In genomic region chr2:148643421-148643820, GRCh38 we compare ENCODE assay signal across 8 cellular contexts. TPM values are rescaled to one million over a fixed set of nuclear protein-coding genes. Genes with fewer than 3 reads are reported as not detected.
A peak's percentile ranks its signal among the peaks of the same experiment; 100 is the strongest.
DNase-seq lines count a peak whose midpoint lies in the region; ATAC-seq and TF ChIP-seq lines count a peak whose summit lies in the region.

No MANE protein-coding gene starts in this region.

- H3K9me2 ChIP-seq in GM23338 (ENCODE audit: insufficient read depth), result no peaks in the 10 kb centered on the region

- no peaks in the 10 kb centered on the region; the same call in 2 of the 3 replicates for H3K9me3 Mint-ChIP-seq in GM23338

- peak overlapping the region; percentile 86 for H3K4me3 Mint-ChIP-seq in GM23338

- peaks cover 9% of the 10 kb centered on the region for H3K27me3 Mint-ChIP-seq in GM23338 (ENCODE audit: insufficient read depth, low read depth, poor library complexity)

- H3K4me3 ChIP-seq in GM23338, result peak overlapping the region; percentile 94
- H3K4me3 ChIP-seq in Peyer's patch, result peak overlapping the region in 3 of 4 donors; percentile 91 to 98 (median 95)
- peak overlapping the region; percentile 86 for H3K4me3 ChIP-seq in iPS-20b (ENCODE audit: low read length)

- H3K27ac ChIP-seq in GM23338 (ENCODE audit: low read depth) (no peak overlapping the region), Peyer's patch (peak overlapping the region in 1 of 4 donors; percentile 99), iPS-20b (ENCODE audit: low read length) (no peak overlapping the region)

- H3K27me3 ChIP-seq in GM23338 (ENCODE audit: insufficient read depth), result peaks cover 3% of the 10 kb centered on the region; the same call in 1 of the 2 replicates
- H3K27me3 ChIP-seq in Peyer's patch, result no peaks in the 10 kb centered on the region
- peaks cover 11% of the 10 kb centered on the region; the same call in 1 of the 2 replicates for H3K27me3 ChIP-seq in iPS-20b (ENCODE audit: insufficient read depth, low read length)

- in situ Hi-C loops in GM13976 (cut with MboI; ENCODE audit: low sequenced_read_pairs, unreplicated experiment), result no loop called here

- H3K36me3 ChIP-seq in GM23338 (ENCODE audit: insufficient read depth) (no peaks in the 10 kb centered on the region), Peyer's patch (no peaks in the 10 kb centered on the region), iPS-20b (ENCODE audit: insufficient read depth, low read depth, low read length) (no peaks in the 10 kb centered on the region)

- no peak for TF ChIP-seq CTCF in GM13976 (IDR thresholded peaks at IDR 0.05; ENCODE audit: borderline replicate concordance, control extremely low read depth, extremely low read depth, insufficient read depth, missing control alignments)
- no peak for TF ChIP-seq CTCF in GM23338 (conservative IDR thresholded peaks at IDR 0.05; ENCODE audit: low read depth in 2 of 2)
- no peak for TF ChIP-seq CTCF in Peyer's patch (IDR thresholded peaks at IDR 0.05)

- H3K4me1 ChIP-seq in GM23338 (ENCODE audit: insufficient read depth) (peaks cover 27% of the 10 kb centered on the region), Peyer's patch (peaks cover 0 to 21% (median 1%) of the 10 kb centered on the region in 4 donors), iPS-20b (ENCODE audit: insufficient read depth, low read length) (peaks cover 21% of the 10 kb centered on the region)

- peaks cover 31% of the 10 kb centered on the region for H3K79me2 ChIP-seq in GM23338 (replicated peaks; ENCODE audit: insufficient read depth)

- H3K4me1 Mint-ChIP-seq in GM23338, result peaks cover 25% of the 10 kb centered on the region

- peak overlapping the region; percentile 11 for H2AFZ ChIP-seq in GM23338

- peaks cover 25% of the 10 kb centered on the region for H4K20me1 ChIP-seq in GM23338 (replicated peaks; ENCODE audit: insufficient read depth)

- no peaks in the 10 kb centered on the region for H3K36me3 Mint-ChIP-seq in GM23338 (ENCODE audit: low read depth)

- TF ChIP-seq POLR2A in Peyer's patch (IDR thresholded peaks at IDR 0.05), result no peak

- ATAC-seq in GM23338, result no peak

- H3F3A ChIP-seq in GM23338 (replicated peaks; ENCODE audit: low read depth), result 0 out of 2 replicates have a peak, but pooled peaks cover 3% of the 10 kb centered on the region

- H3K9me3 ChIP-seq in Peyer's patch (no peaks in the 10 kb centered on the region), iPS-20b (ENCODE audit: insufficient read depth, low read depth, low read length) (no peaks in the 10 kb centered on the region)

- no peak overlapping the region for H3K27ac Mint-ChIP-seq in GM23338

- H3K4me2 ChIP-seq in GM23338, result peak overlapping the region; percentile 81

- DNase-seq in GM13976 (ENCODE audit: low spot score), result peak; percentile 55
- no peak for DNase-seq in GM23338 (ENCODE audit: low spot score)
- DNase-seq in Peyer's patch, result no peak
- DNase-seq in HCEC 1CT, result no peak
- no peak for DNase-seq in stimulated activated CD8-positive, alpha-beta memory T cell treated with anti-CD3 and anti-CD28 coated beads, Interleukin-4, amount 100 ng/mL, for 48 hours
- no peak for DNase-seq in NCI-H1694 (lab: John Stamatoyannopoulos, UW)
- no peak for DNase-seq in OCI-M2 (lab: John Stamatoyannopoulos, UW; ENCODE audit: unreplicated experiment)

- peak overlapping the region; percentile 93; the same call in 1 of the 2 replicates for H3K9ac ChIP-seq in iPS-20b (ENCODE audit: low read depth, low read length)

TF ChIP-seq in GM23338, 12 proteins besides CTCF, POLR2A, EP300 and RAD21 (continues in another document):
- TF ChIP-seq NANOG (IDR thresholded peaks at IDR 0.05; ENCODE audit: borderline replicate concordance) (no peak), EZH2 (IDR thresholded peaks at IDR 0.05; ENCODE audit: low read depth, unreplicated experiment) (no peak), ZNF114 (CRISPR knock-in tag; IDR thresholded peaks at IDR 0.05) (no peak), CREB1 (CRISPR knock-in tag; IDR thresholded peaks at IDR 0.05; ENCODE audit: low read depth) (no peak), JUNB (IDR thresholded peaks at IDR 0.05; ENCODE audit: unreplicated experiment) (no peak), POLR2AphosphoS5 (IDR thresholded peaks at IDR 0.05; ENCODE audit: low read depth) (no peak), ZNF331 (CRISPR knock-in tag; IDR thresholded peaks at IDR 0.05; ENCODE audit: low read depth) (no peak), EZH2phosphoT487 (IDR thresholded peaks at IDR 0.05; ENCODE audit: unreplicated experiment) (no peak), STAT1 (IDR thresholded peaks at IDR 0.05; ENCODE audit: unreplicated experiment) (no peak)
- TF ChIP-seq, protein P1, sequence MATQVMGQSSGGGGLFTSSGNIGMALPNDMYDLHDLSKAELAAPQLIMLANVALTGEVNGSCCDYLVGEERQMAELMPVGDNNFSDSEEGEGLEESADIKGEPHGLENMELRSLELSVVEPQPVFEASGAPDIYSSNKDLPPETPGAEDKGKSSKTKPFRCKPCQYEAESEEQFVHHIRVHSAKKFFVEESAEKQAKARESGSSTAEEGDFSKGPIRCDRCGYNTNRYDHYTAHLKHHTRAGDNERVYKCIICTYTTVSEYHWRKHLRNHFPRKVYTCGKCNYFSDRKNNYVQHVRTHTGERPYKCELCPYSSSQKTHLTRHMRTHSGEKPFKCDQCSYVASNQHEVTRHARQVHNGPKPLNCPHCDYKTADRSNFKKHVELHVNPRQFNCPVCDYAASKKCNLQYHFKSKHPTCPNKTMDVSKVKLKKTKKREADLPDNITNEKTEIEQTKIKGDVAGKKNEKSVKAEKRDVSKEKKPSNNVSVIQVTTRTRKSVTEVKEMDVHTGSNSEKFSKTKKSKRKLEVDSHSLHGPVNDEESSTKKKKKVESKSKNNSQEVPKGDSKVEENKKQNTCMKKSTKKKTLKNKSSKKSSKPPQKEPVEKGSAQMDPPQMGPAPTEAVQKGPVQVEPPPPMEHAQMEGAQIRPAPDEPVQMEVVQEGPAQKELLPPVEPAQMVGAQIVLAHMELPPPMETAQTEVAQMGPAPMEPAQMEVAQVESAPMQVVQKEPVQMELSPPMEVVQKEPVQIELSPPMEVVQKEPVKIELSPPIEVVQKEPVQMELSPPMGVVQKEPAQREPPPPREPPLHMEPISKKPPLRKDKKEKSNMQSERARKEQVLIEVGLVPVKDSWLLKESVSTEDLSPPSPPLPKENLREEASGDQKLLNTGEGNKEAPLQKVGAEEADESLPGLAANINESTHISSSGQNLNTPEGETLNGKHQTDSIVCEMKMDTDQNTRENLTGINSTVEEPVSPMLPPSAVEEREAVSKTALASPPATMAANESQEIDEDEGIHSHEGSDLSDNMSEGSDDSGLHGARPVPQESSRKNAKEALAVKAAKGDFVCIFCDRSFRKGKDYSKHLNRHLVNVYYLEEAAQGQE (IDR thresholded peaks at IDR 0.05; ENCODE audit: unreplicated experiment), result no peak
- TF ChIP-seq, protein P2, sequence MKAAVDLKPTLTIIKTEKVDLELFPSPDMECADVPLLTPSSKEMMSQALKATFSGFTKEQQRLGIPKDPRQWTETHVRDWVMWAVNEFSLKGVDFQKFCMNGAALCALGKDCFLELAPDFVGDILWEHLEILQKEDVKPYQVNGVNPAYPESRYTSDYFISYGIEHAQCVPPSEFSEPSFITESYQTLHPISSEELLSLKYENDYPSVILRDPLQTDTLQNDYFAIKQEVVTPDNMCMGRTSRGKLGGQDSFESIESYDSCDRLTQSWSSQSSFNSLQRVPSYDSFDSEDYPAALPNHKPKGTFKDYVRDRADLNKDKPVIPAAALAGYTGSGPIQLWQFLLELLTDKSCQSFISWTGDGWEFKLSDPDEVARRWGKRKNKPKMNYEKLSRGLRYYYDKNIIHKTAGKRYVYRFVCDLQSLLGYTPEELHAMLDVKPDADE (IDR thresholded peaks at IDR 0.05), result no peak

RNA-seq across cellular contexts. Expression of gene EPC2, which starts 1.1 kb away (rescaled TPM):
- total RNA-seq in GM23338 (2014; rRNA removed; shearing (Covaris generic)), result 27.0 and 28.2 TPM in 2 replicates
- polyA plus RNA-seq in GM23338 (2016; fragmentation: Nextera tagmentation; extraction: Ambion mirVana), result 6.3 TPM in 2 replicates
- total RNA-seq in Peyer's patch, result 10 to 100 TPM; 22.6 to 70.1 (median 28.3) TPM
